ENCODE assay signal across 8 cellular contexts in genomic region chr19:48835734-48836088, GRCh38. TPM values are rescaled to one million over a fixed set of nuclear protein-coding genes. Genes with fewer than 3 reads are reported as not detected.
DNase-seq lines count a peak whose midpoint lies in the region; ATAC-seq, FAIRE-seq and TF ChIP-seq lines count a peak whose summit lies in the region.

No MANE protein-coding gene starts in this region.

- no peaks in the 10 kb centered on the region for H3K9me3 ChIP-seq in pancreas
- H3K9me3 ChIP-seq in thymus (ENCODE audit: control insufficient read depth): no peaks in the 10 kb centered on the region

- TF ChIP-seq CTCF in pancreas (IDR thresholded peaks at IDR 0.05): peak; percentile 79 to 81 (median 80)

- no peak for FAIRE-seq in pancreas (lab: Jason Lieb, UNC)

- peak; percentile 88 for ATAC-seq in SK-N-SH treated with all-trans-retinoic acid at 6 μM for 48 hours
- ATAC-seq in Right ventricle myocardium inferior: peak; percentile 89
- ATAC-seq in pancreas: peak; percentile 97 to 98 (median 98)

- 0 to 3% methylated on average over 12 of the region's 12 CpGs for WGBS in pancreas, 2 donors
- under 1% methylated on average over 12 of the region's 12 CpGs for WGBS in thymus

- no peaks in the 10 kb centered on the region for H3K9me3 Mint-ChIP-seq in activated naive CD8-positive, alpha-beta T cell treated with anti-CD3 and anti-CD28 coated beads for 36 hours

- H3K27ac ChIP-seq in pancreas (peak overlapping the region in 1 of 4 donors; percentile 48), thymus (ENCODE audit: low read depth) (peak overlapping the region; percentile 9)

- no peaks in the 10 kb centered on the region for H3K4me1 ChIP-seq in pancreas
- peaks cover 15% of the 10 kb centered on the region for H3K4me1 ChIP-seq in thymus (ENCODE audit: control insufficient read depth, insufficient read depth, low read length)

- H3K4me3 Mint-ChIP-seq in activated naive CD8-positive, alpha-beta T cell treated with anti-CD3 and anti-CD28 coated beads for 36 hours: peak overlapping the region; percentile 83

- H3K4me1 Mint-ChIP-seq in activated naive CD8-positive, alpha-beta T cell treated with anti-CD3 and anti-CD28 coated beads for 36 hours: peaks cover 19% of the 10 kb centered on the region

- H3K4me3 ChIP-seq in pancreas: peak overlapping the region in 2 of 4 donors; percentile 20 to 30
- H3K4me3 ChIP-seq in thymus (ENCODE audit: low read length): peak overlapping the region; percentile 20

- peak overlapping the region; percentile 75 for H3K27ac Mint-ChIP-seq in activated naive CD8-positive, alpha-beta T cell treated with anti-CD3 and anti-CD28 coated beads for 36 hours

- DNase-seq in DMS 273 treated with DMSO at 0.1 percent for 48 hours (lab: John Stamatoyannopoulos, UW): peak; percentile 80
- DNase-seq in GOT3 (lab: John Stamatoyannopoulos, UW): peak; percentile 16
- peak; percentile 82 for DNase-seq in NCI-H1092 (lab: John Stamatoyannopoulos, UW)
- peak; percentile 89 for DNase-seq in activated naive CD8-positive, alpha-beta T cell treated with anti-CD3 and anti-CD28 coated beads for 36 hours
- DNase-seq in Right ventricle myocardium inferior (ENCODE audit: missing footprints): peak; percentile 92
- peak; percentile 87 to 99 (median 94) for DNase-seq in pancreas

- H3K36me3 Mint-ChIP-seq in activated naive CD8-positive, alpha-beta T cell treated with anti-CD3 and anti-CD28 coated beads for 36 hours: no peaks in the 10 kb centered on the region

- H3K27me3 ChIP-seq in pancreas (no peaks in the 10 kb centered on the region), thymus (ENCODE audit: control insufficient read depth, insufficient read depth) (peaks cover 2% of the 10 kb centered on the region)

- H3K27me3 Mint-ChIP-seq in activated naive CD8-positive, alpha-beta T cell treated with anti-CD3 and anti-CD28 coated beads for 36 hours: peaks cover 10% of the 10 kb centered on the region

- H3K36me3 ChIP-seq in pancreas: no peaks in the 10 kb centered on the region
- H3K36me3 ChIP-seq in thymus (ENCODE audit: control insufficient read depth, insufficient read depth): no peaks in the 10 kb centered on the region

- intact Hi-C loops in Right ventricle myocardium inferior (cut with DNase I): loop anchor here (1.0 kb wide), 1 partner anchor 40 kb away; no protein-coding TSS in a partner anchor
- intact Hi-C loops in pancreas (cut with DNase I): loop anchor here in 2 of 3 donors (2.0 to 10.0 kb wide), 3 partner anchors 41 to 181 kb away; no protein-coding TSS in a partner anchor

TF ChIP-seq in SK-N-SH treated with all-trans-retinoic acid at 6 μM for 48 hours, 23 proteins besides CTCF, POLR2A, EP300 and RAD21:
- no peak for TF ChIP-seq TOX (CRISPR knock-in tag; IDR thresholded peaks at IDR 0.05; ENCODE audit: borderline replicate concordance)
- no peak for TF ChIP-seq PATZ1 (CRISPR knock-in tag; IDR thresholded peaks at IDR 0.05; ENCODE audit: borderline replicate concordance)

RNA-seq across cellular contexts. Expression of gene HSD17B14, which starts 0.6 kb away (rescaled TPM):
- total RNA-seq in activated naive CD8-positive, alpha-beta T cell treated with anti-CD3 and anti-CD28 coated beads for 36 hours: under 1 TPM; 0.35 to 0.66 TPM
- total RNA-seq in Right ventricle myocardium inferior: 1.0 TPM
- total RNA-seq in pancreas: 1 to 10 TPM in 4 of 6 donors, under 1 TPM in 2; 0.69 to 4.0 (median 1.7) TPM
- polyA plus RNA-seq in pancreas: 10 to 100 TPM in 1 of 2 donors, 1 to 10 TPM in 1; 8.5 to 25.4 TPM
- polyA plus RNA-seq in thymus: 20.4 TPM

RNA-seq across cellular contexts. Expression of gene BCAT2, which starts 24.9 kb away (rescaled TPM):
- total RNA-seq in activated naive CD8-positive, alpha-beta T cell treated with anti-CD3 and anti-CD28 coated beads for 36 hours: 10 to 100 TPM; 62.6 to 63.6 TPM
- 63.2 TPM for total RNA-seq in Right ventricle myocardium inferior
- total RNA-seq in pancreas: 10 to 100 TPM; 26.6 to 53.8 (median 36.3) TPM
- 10 to 100 TPM; 59.7 to 91.8 TPM for polyA plus RNA-seq in pancreas
- polyA plus RNA-seq in thymus: 37.5 TPM

RNA-seq across cellular contexts. Expression of gene PLEKHA4, which starts 32.7 kb away (rescaled TPM):
- 1 to 10 TPM; 5.8 to 7.6 TPM for total RNA-seq in activated naive CD8-positive, alpha-beta T cell treated with anti-CD3 and anti-CD28 coated beads for 36 hours
- 23.8 TPM for total RNA-seq in Right ventricle myocardium inferior
- total RNA-seq in pancreas: 10 to 100 TPM in 2 of 6 donors, 1 to 10 TPM in 4; 5.9 to 19.7 (median 8.7) TPM
- polyA plus RNA-seq in pancreas: 10 to 100 TPM; 18.2 to 28.3 TPM
- polyA plus RNA-seq in thymus: 17.3 TPM

RNA-seq across cellular contexts. Expression of gene PPP1R15A, which starts 36.5 kb away (rescaled TPM):
- 10 to 100 TPM; 60.8 to 65.4 TPM for total RNA-seq in activated naive CD8-positive, alpha-beta T cell treated with anti-CD3 and anti-CD28 coated beads for 36 hours
- total RNA-seq in Right ventricle myocardium inferior: 64.8 TPM
- 10 to 100 TPM in 5 of 6 donors, 1 to 10 TPM in 1; 8.1 to 20.6 (median 12.4) TPM for total RNA-seq in pancreas
- 10 to 100 TPM; 28.2 to 53.2 TPM for polyA plus RNA-seq in pancreas
- 40.0 TPM for polyA plus RNA-seq in thymus

Comparison
In these comparisons a context has a peak if more than half of its experiments do, and no peak if none do; other contexts are left out.
1. DNase-seq: peak in every context shown above with its lines; median percentile 94 in pancreas; 92 in Right ventricle myocardium inferior; 89 in activated naive CD8-positive, alpha-beta T cell treated with anti-CD3 and anti-CD28 coated beads for 36 hours; 82 in NCI-H1092; 80 in DMS 273 treated with DMSO at 0.1 percent for 48 hours; 16 in GOT3.